8 cellular contexts compared by ENCODE assay signal in the genomic region with DNA sequence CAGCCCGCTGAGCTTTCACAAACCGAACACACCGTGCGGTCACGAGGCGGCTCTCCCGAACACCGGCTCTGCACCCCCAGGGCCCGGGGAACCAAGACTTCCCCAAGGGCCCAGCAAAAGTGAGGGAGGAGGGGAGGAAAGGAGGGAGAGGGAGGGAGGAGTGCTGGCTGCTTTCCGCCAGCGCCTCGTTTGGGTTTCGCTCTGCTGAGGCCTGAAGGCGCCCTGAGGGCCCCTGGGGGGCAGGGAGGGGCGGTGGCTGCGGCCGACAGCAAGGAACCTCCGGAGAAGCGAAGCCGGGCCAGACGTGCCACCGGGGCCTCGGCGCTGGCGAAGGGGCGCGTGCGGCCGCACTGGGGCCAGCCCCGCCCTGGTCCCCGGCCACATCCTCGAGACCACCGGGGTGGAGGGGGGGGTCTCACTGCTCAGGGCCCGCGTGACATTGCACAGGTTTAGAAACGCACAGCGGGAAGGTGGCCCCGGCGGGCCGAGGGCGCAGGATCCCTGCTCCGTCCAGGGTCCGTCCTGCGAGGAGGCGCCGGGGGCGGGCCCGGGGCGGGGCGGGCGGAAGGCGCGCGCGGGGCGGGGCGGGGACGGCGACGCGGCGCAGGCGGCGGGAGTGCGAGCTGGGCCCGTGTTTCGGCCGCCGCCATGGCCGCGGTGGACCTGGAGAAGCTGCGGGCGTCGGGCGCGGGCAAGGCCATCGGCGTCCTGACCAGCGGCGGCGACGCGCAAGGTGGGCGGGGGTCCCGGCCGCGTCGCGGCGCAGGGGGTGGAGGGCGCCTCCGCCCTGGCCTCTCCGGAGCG. TPM values are rescaled to one million over a fixed set of nuclear protein-coding genes. Genes with fewer than 3 reads are reported as not detected.
DNase-seq lines count a peak whose midpoint lies in the region; ATAC-seq and TF ChIP-seq lines count a peak whose summit lies in the region.

PFKL (plus strand) TSS at position 596 of the 804 bp plus-strand sequence; CDS start at position 649, 53 bp downstream.

- H3K27ac ChIP-seq in esophagus squamous epithelium, result peak within 1 kb of the TSS; percentile 85 to 97 (median 96)

- no peak for TF ChIP-seq CTCF in esophagus squamous epithelium (IDR thresholded peaks at IDR 0.05)

- 0 to 3% methylated on average over 2 to 8 of the region's 94 CpGs for WGBS in esophagus squamous epithelium, 2 donors

- H3K27me3 Mint-ChIP-seq in activated T-helper 1 cell treated with anti-CD3 and anti-CD28 coated beads, Interleukin-12 subunit alpha, Interleukin-12 subunit beta, Interleukin-2, Interleukin-4 antibody, amounts not matched to agents 30 ng/mL and 10 ng/mL and 1 ng/mL, durations not matched to agents 14 hours and 24 hours and 36 hours (ENCODE audit: insufficient read depth), result no peaks in the 10 kb centered on the region

- peaks cover 2% of the 10 kb centered on the region for H3K36me3 Mint-ChIP-seq in activated T-helper 1 cell treated with anti-CD3 and anti-CD28 coated beads, Interleukin-12 subunit alpha, Interleukin-12 subunit beta, Interleukin-2, Interleukin-4 antibody, amounts not matched to agents 30 ng/mL and 10 ng/mL and 1 ng/mL, durations not matched to agents 14 hours and 24 hours and 36 hours (ENCODE audit: low read depth)

- intact Hi-C loops in activated T-helper 1 cell treated with anti-CD3 and anti-CD28 coated beads, Interleukin-12 subunit alpha, Interleukin-12 subunit beta, Interleukin-2, Interleukin-4 antibody, amounts not matched to agents 30 ng/mL and 10 ng/mL and 1 ng/mL, durations not matched to agents 14 hours and 24 hours and 36 hours (cut with micrococcal nuclease), result loop anchor here (1.0 kb wide), 1 partner anchor 287 kb away; the partner anchor contains the start of gene TRAPPC10
- intact Hi-C loops in esophagus squamous epithelium (cut with DNase I), result no loop called here

- peak; percentile 63 for ATAC-seq in GM19025 (IDR thresholded peaks at IDR 0.05; ENCODE audit: low read depth, unreplicated experiment)
- peak; percentile 47 for ATAC-seq in HG03196 (IDR thresholded peaks at IDR 0.05; ENCODE audit: unreplicated experiment)

- peak in 1 of 4 donors; percentile 61 for TF ChIP-seq POLR2A in esophagus squamous epithelium (IDR thresholded peaks at IDR 0.05)

- H3K27ac Mint-ChIP-seq in activated T-helper 1 cell treated with anti-CD3 and anti-CD28 coated beads, Interleukin-12 subunit alpha, Interleukin-12 subunit beta, Interleukin-2, Interleukin-4 antibody, amounts not matched to agents 30 ng/mL and 10 ng/mL and 1 ng/mL, durations not matched to agents 14 hours and 24 hours and 36 hours, result peak within 1 kb of the TSS; percentile 91

- H3K9me3 ChIP-seq in esophagus squamous epithelium, result no peaks in the 10 kb centered on the region

- H3K27me3 ChIP-seq in esophagus squamous epithelium, result peaks cover 0 to 29% (median 0%) of the 10 kb centered on the region in 4 donors

- H3K4me3 ChIP-seq in esophagus squamous epithelium, result peak within 1 kb of the TSS; percentile 67 to 98 (median 84)

- H3K36me3 ChIP-seq in esophagus squamous epithelium, result peaks cover 0 to 5% (median 0%) of the 10 kb centered on the region in 3 donors

- H3K9me3 Mint-ChIP-seq in activated T-helper 1 cell treated with anti-CD3 and anti-CD28 coated beads, Interleukin-12 subunit alpha, Interleukin-12 subunit beta, Interleukin-2, Interleukin-4 antibody, amounts not matched to agents 30 ng/mL and 10 ng/mL and 1 ng/mL, durations not matched to agents 14 hours and 24 hours and 36 hours, result no peaks in the 10 kb centered on the region

- peaks cover 39 to 80% (median 45%) of the 10 kb centered on the region in 3 donors for H3K4me1 ChIP-seq in esophagus squamous epithelium

- peaks cover 39% of the 10 kb centered on the region for H3K4me1 Mint-ChIP-seq in activated T-helper 1 cell treated with anti-CD3 and anti-CD28 coated beads, Interleukin-12 subunit alpha, Interleukin-12 subunit beta, Interleukin-2, Interleukin-4 antibody, amounts not matched to agents 30 ng/mL and 10 ng/mL and 1 ng/mL, durations not matched to agents 14 hours and 24 hours and 36 hours (ENCODE audit: low read depth)

- DNase-seq in AML-193 (lab: John Stamatoyannopoulos, UW) (peak; percentile 35 to 58), esophagus squamous epithelium (lab: John Stamatoyannopoulos, UW) (no peak), myocyte (ENCODE audit: low read depth) (peak; percentile 69)
- DNase-seq in activated T-helper 1 cell treated with anti-CD3 and anti-CD28 coated beads, Interleukin-12 subunit alpha, Interleukin-12 subunit beta, Interleukin-2, Interleukin-4 antibody, amounts not matched to agents 30 ng/mL and 10 ng/mL and 1 ng/mL, durations not matched to agents 14 hours and 24 hours and 36 hours (ENCODE audit: low spot score), result peak; percentile 60
- DNase-seq in stimulated activated naive CD4-positive, alpha-beta T cell treated with Interleukin-2 at 50 U/mL for 16 hours (lab: John Stamatoyannopoulos, UW), result peak; percentile 33

- peak within 1 kb of the TSS; percentile 86 for H3K4me3 Mint-ChIP-seq in activated T-helper 1 cell treated with anti-CD3 and anti-CD28 coated beads, Interleukin-12 subunit alpha, Interleukin-12 subunit beta, Interleukin-2, Interleukin-4 antibody, amounts not matched to agents 30 ng/mL and 10 ng/mL and 1 ng/mL, durations not matched to agents 14 hours and 24 hours and 36 hours

TF ChIP-seq in PFSK-1, 5 proteins besides CTCF, POLR2A, EP300 and RAD21:
- TF ChIP-seq SIN3A (IDR thresholded peaks at IDR 0.05; ENCODE audit: borderline replicate concordance, insufficient read depth, low read length) (no peak), REST (IDR thresholded peaks at IDR 0.05; ENCODE audit: insufficient read depth in 1 of 2, low read depth in 2 of 2, low read length in 2 of 2) (no peak), TAF1 (IDR thresholded peaks at IDR 0.05; ENCODE audit: borderline replicate concordance, insufficient read depth, low read length) (0 out of 2 replicates have a peak, but pooled peaks have one; percentile 15)

RNA-seq across cellular contexts. Expression of gene PFKL, which starts in this region (rescaled TPM):
- 384 TPM for polyA plus RNA-seq in PFSK-1 (2012; ENCODE audit: insufficient read length, low read depth)
- 132 and 139 TPM in 2 replicates for total RNA-seq in activated T-helper 1 cell treated with anti-CD3 and anti-CD28 coated beads, Interleukin-12 subunit alpha, Interleukin-12 subunit beta, Interleukin-2, Interleukin-4 antibody, amounts not matched to agents 30 ng/mL and 10 ng/mL and 1 ng/mL, durations not matched to agents 14 hours and 24 hours and 36 hours
- total RNA-seq in esophagus squamous epithelium (100 to 1,000 TPM in 1 of 4 donors, 10 to 100 TPM in 3; 81.3 to 135 (median 94.6) TPM), myocyte (186 and 244 TPM in 2 replicates)
- polyA plus RNA-seq in myocyte (2012), result 186 TPM
